In the genomic region with DNA sequence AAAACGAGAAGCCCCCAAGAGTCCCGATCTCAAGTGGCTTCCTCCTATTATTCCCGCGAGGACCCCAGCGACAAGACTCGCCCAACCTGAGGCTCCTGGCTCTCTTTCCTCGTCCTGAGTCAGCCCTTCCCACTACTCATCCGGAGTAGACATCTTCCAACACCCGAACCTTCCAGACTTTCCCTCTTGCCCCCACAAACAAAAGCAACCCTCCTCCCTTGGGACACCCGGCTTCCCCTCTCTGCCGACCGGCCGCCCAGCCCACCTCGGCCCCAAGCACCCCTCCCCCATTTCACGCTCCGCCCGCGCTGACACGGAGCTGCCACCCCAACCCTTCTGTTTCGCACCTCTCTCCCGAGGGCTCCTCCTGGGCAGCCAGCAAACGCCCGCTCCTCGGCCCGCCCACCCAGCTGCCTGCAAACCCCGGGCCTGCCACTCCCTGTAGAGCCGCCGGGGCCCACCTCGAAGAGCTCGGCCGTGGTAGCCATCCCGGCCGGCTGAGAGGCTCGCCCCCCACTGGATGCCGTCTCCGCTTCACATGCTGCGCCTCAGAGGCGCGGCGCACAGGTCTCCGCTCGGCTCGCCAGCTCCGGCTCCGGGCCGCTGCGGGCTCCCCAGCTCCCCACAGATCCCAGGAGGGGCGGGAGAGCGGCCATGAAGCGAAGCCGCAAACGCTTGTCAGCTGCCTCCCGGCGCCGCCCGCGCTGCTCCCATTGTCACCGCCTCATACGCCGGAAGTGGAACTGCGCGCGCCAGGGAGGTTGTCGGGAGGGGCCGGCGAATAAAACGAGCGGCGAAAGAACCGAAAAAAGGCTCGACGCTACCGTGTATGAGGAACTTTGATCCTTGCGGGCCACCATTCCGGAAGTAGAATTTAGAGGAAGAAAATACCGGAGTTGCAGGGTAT, we compare ENCODE assay signal across 8 cellular contexts. TPM values are rescaled to one million over a fixed set of nuclear protein-coding genes. Genes with fewer than 3 reads are reported as not detected.
DNase-seq lines count a peak whose midpoint lies in the region; ATAC-seq and TF ChIP-seq lines count a peak whose summit lies in the region.

A gene with protein sequence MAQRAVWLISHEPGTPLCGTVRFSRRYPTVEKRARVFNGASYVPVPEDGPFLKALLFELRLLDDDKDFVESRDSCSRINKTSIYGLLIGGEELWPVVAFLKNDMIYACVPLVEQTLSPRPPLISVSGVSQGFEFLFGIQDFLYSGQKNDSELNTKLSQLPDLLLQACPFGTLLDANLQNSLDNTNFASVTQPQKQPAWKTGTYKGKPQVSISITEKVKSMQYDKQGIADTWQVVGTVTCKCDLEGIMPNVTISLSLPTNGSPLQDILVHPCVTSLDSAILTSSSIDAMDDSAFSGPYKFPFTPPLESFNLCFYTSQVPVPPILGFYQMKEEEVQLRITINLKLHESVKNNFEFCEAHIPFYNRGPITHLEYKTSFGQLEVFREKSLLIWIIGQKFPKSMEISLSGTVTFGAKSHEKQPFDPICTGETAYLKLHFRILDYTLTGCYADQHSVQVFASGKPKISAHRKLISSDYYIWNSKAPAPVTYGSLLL (plus strand): TSS at position 811 of the 907 bp plus-strand sequence. CDS start 344 bp downstream, outside the sequence.
A gene with protein sequence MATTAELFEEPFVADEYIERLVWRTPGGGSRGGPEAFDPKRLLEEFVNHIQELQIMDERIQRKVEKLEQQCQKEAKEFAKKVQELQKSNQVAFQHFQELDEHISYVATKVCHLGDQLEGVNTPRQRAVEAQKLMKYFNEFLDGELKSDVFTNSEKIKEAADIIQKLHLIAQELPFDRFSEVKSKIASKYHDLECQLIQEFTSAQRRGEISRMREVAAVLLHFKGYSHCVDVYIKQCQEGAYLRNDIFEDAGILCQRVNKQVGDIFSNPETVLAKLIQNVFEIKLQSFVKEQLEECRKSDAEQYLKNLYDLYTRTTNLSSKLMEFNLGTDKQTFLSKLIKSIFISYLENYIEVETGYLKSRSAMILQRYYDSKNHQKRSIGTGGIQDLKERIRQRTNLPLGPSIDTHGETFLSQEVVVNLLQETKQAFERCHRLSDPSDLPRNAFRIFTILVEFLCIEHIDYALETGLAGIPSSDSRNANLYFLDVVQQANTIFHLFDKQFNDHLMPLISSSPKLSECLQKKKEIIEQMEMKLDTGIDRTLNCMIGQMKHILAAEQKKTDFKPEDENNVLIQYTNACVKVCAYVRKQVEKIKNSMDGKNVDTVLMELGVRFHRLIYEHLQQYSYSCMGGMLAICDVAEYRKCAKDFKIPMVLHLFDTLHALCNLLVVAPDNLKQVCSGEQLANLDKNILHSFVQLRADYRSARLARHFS (minus strand): TSS at position 745 of the 907 bp plus-strand sequence. CDS start 257 bp downstream, at position 488.

- H3K9me3 Mint-ChIP-seq in activated naive CD8-positive, alpha-beta T cell treated with anti-CD3 and anti-CD28 coated beads, Interleukin-2, amount 10 ng/mL, durations not matched to agents 7 days and 5 days = no peaks in the 10 kb centered on the region
- H3K9me3 Mint-ChIP-seq in glutamatergic neuron (ENCODE audit: unreplicated experiment) = peaks cover 14% of the 10 kb centered on the region

- peak within 1 kb of the TSS; percentile 94 for H3K9ac ChIP-seq in SU-DHL-6 (ENCODE audit: low read length)

- H3K27me3 Mint-ChIP-seq in activated naive CD8-positive, alpha-beta T cell treated with anti-CD3 and anti-CD28 coated beads, Interleukin-2, amount 10 ng/mL, durations not matched to agents 7 days and 5 days = no peaks in the 10 kb centered on the region
- peaks cover 15% of the 10 kb centered on the region for H3K27me3 Mint-ChIP-seq in glutamatergic neuron (ENCODE audit: unreplicated experiment)

- H3K4me2 ChIP-seq in SU-DHL-6 (ENCODE audit: low read depth, low read length, poor library complexity, severe bottlenecking) (peak within 1 kb of the TSS; percentile 98), osteoblast (ENCODE audit: insufficient read depth, low read length) (peak within 1 kb of the TSS; percentile 94)

- ATAC-seq in HG02678 (IDR thresholded peaks at IDR 0.05; ENCODE audit: unreplicated experiment) (peak; percentile 90), thoracic aorta (ENCODE audit: insufficient number of reproducible peaks, low FRiP score, low read depth) (peak; percentile 78)
- ATAC-seq in activated naive CD8-positive, alpha-beta T cell treated with anti-CD3 and anti-CD28 coated beads, Interleukin-2, amount 10 ng/mL, durations not matched to agents 7 days and 5 days (ENCODE audit: low read depth) = peak; percentile 91

- H4K20me1 ChIP-seq in SU-DHL-6 (ENCODE audit: low read depth, low read length) = no peaks in the 10 kb centered on the region
- peaks cover 7% of the 10 kb centered on the region for H4K20me1 ChIP-seq in osteoblast (ENCODE audit: insufficient read depth, low read length)

- H3K4me1 Mint-ChIP-seq in activated naive CD8-positive, alpha-beta T cell treated with anti-CD3 and anti-CD28 coated beads, Interleukin-2, amount 10 ng/mL, durations not matched to agents 7 days and 5 days = peaks cover 41% of the 10 kb centered on the region
- H3K4me1 Mint-ChIP-seq in glutamatergic neuron (ENCODE audit: low read depth, unreplicated experiment) = peaks cover 27% of the 10 kb centered on the region

- DNase-seq in GM12865 (ENCODE audit: low read depth) (peak; percentile 97), NCI-H128 (lab: John Stamatoyannopoulos, UW; ENCODE audit: unreplicated experiment) (peak; percentile 91), glutamatergic neuron (peak; percentile 94), osteoblast (ENCODE audit: insufficient read length, low spot score, missing footprints) (peak; percentile 94), thoracic aorta (ENCODE audit: low spot score) (peak; percentile 61)
- peak; percentile 91 for DNase-seq in activated naive CD8-positive, alpha-beta T cell treated with anti-CD3 and anti-CD28 coated beads, Interleukin-2, amount 10 ng/mL, durations not matched to agents 7 days and 5 days

- H2AFZ ChIP-seq in SU-DHL-6 (ENCODE audit: low read depth, low read length, severe bottlenecking) (peak within 1 kb of the TSS; percentile 93), osteoblast (ENCODE audit: low read length) (peak within 1 kb of the TSS; percentile 98)

- H3K4me3 Mint-ChIP-seq in activated naive CD8-positive, alpha-beta T cell treated with anti-CD3 and anti-CD28 coated beads, Interleukin-2, amount 10 ng/mL, durations not matched to agents 7 days and 5 days = peak within 1 kb of the TSS; percentile 98
- H3K4me3 Mint-ChIP-seq in glutamatergic neuron (ENCODE audit: unreplicated experiment) = peak within 1 kb of the TSS; percentile 96

- peak within 1 kb of the TSS; percentile 99 for H3K27ac Mint-ChIP-seq in activated naive CD8-positive, alpha-beta T cell treated with anti-CD3 and anti-CD28 coated beads, Interleukin-2, amount 10 ng/mL, durations not matched to agents 7 days and 5 days
- peak within 1 kb of the TSS; percentile 98 for H3K27ac Mint-ChIP-seq in glutamatergic neuron (ENCODE audit: unreplicated experiment)

- peaks cover 11% of the 10 kb centered on the region for H3K36me3 Mint-ChIP-seq in activated naive CD8-positive, alpha-beta T cell treated with anti-CD3 and anti-CD28 coated beads, Interleukin-2, amount 10 ng/mL, durations not matched to agents 7 days and 5 days
- no peaks in the 10 kb centered on the region for H3K36me3 Mint-ChIP-seq in glutamatergic neuron (ENCODE audit: unreplicated experiment)

- peaks cover 22% of the 10 kb centered on the region for H3F3A ChIP-seq in SU-DHL-6 (ENCODE audit: insufficient read depth)

- H3K4me3 ChIP-seq in GM12865 (ENCODE audit: low read depth, low read length) (peak within 1 kb of the TSS; percentile 97), SU-DHL-6 (ENCODE audit: insufficient read depth, low read length, poor library complexity, severe bottlenecking) (peak within 1 kb of the TSS; percentile 97), osteoblast (ENCODE audit: insufficient read depth, low read length) (peak within 1 kb of the TSS; percentile 95), thoracic aorta (peak within 1 kb of the TSS; percentile 98)

- H3K79me2 ChIP-seq in SU-DHL-6 (ENCODE audit: insufficient read depth, low read length) = peaks cover 93% of the 10 kb centered on the region
- peaks cover 97% of the 10 kb centered on the region for H3K79me2 ChIP-seq in osteoblast (ENCODE audit: insufficient read depth, low read length)

- H3K4me1 ChIP-seq in osteoblast (ENCODE audit: insufficient read depth, low read length) = peaks cover 16% of the 10 kb centered on the region
- peaks cover 25 to 26% of the 10 kb centered on the region in 2 donors for H3K4me1 ChIP-seq in thoracic aorta (ENCODE audit: control insufficient read depth in 1 of 2, low read depth in 2 of 2)

- H3K27ac ChIP-seq in SU-DHL-6 (ENCODE audit: low read depth, low read length) (peak within 1 kb of the TSS; percentile 93), osteoblast (ENCODE audit: low read depth, low read length) (peak within 1 kb of the TSS; percentile 95), thoracic aorta (peak within 1 kb of the TSS; percentile 86 to 95)

- H3K27me3 ChIP-seq in SU-DHL-6 (ENCODE audit: low read length) (no peaks in the 10 kb centered on the region), osteoblast (ENCODE audit: insufficient read depth, low read length) (no peaks in the 10 kb centered on the region), thoracic aorta (replicated peaks; ENCODE audit: insufficient read depth) (no peaks in the 10 kb centered on the region)

- H3K9me2 ChIP-seq in SU-DHL-6 (replicated peaks; ENCODE audit: insufficient read depth, low read length) = no peaks in the 10 kb centered on the region

- H3K36me3 ChIP-seq in SU-DHL-6 (ENCODE audit: low read length) (no peaks in the 10 kb centered on the region; the same call in 1 of the 2 replicates), osteoblast (ENCODE audit: insufficient read depth, low read length) (no peaks in the 10 kb centered on the region), thoracic aorta (no peaks in the 10 kb centered on the region)

- POLR2A ChIA-PET in activated naive CD8-positive, alpha-beta T cell treated with anti-CD3 and anti-CD28 coated beads, Interleukin-2, amount 10 ng/mL, durations not matched to agents 7 days and 5 days (lab: Charles Lee) = interaction anchor here (0.5 to 1.9 kb wide), 9 partner anchors 10 to 1159 kb away, joined by 3 to 11 read pairs (median 4); a partner anchor contains a TSS

- TF ChIP-seq CTCF in GM12865 (IDR thresholded peaks at IDR 0.05; ENCODE audit: insufficient read depth, low read depth, low read length, missing control alignments) (peak; percentile 5), SU-DHL-6 (IDR thresholded peaks at IDR 0.05; ENCODE audit: insufficient read depth, low read length, poor library complexity, severe bottlenecking) (no peak), glutamatergic neuron (IDR thresholded peaks at IDR 0.05; ENCODE audit: partially characterized antibody, unreplicated experiment) (peak; percentile 10), osteoblast (IDR thresholded peaks at IDR 0.05; ENCODE audit: extremely low read depth, low read depth, low read length) (no peak), thoracic aorta (IDR thresholded peaks at IDR 0.05) (no peak)

- H3K9me3 ChIP-seq in SU-DHL-6 (ENCODE audit: insufficient read depth, low read length) = no peaks in the 10 kb centered on the region
- no peaks in the 10 kb centered on the region for H3K9me3 ChIP-seq in osteoblast (ENCODE audit: low read depth, low read length)
- no peaks in the 10 kb centered on the region for H3K9me3 ChIP-seq in thoracic aorta

RNA-seq across cellular contexts. Expression of the first gene that starts in this region (rescaled TPM):
- total RNA-seq in activated naive CD8-positive, alpha-beta T cell treated with anti-CD3 and anti-CD28 coated beads, Interleukin-2, amount 10 ng/mL, durations not matched to agents 7 days and 5 days = 10 to 100 TPM; 50.2 to 50.6 TPM
- total RNA-seq in glutamatergic neuron (ENCODE audit: unreplicated experiment) (91.3 TPM), osteoblast (23.5 and 25.0 TPM in 2 replicates), thoracic aorta (10 to 100 TPM; 26.2 to 28.2 TPM)

RNA-seq across cellular contexts. Expression of the second gene that starts in this region (rescaled TPM):
- 10 to 100 TPM; 56.9 to 61.7 TPM for total RNA-seq in activated naive CD8-positive, alpha-beta T cell treated with anti-CD3 and anti-CD28 coated beads, Interleukin-2, amount 10 ng/mL, durations not matched to agents 7 days and 5 days
- total RNA-seq in glutamatergic neuron (ENCODE audit: unreplicated experiment) (170 TPM), osteoblast (78.1 and 80.3 TPM in 2 replicates), thoracic aorta (10 to 100 TPM; 40.3 to 50.3 TPM)

Comparison
In these comparisons a context has a peak if more than half of its experiments do, and no peak if none do; other contexts are left out.
1. Peak in every context shown above with its lines: DNase-seq, ATAC-seq, H3K4me3 ChIP-seq and H3K27ac ChIP-seq.
2. CTCF ChIP-seq: peak in GM12865 (single experiment) and glutamatergic neuron (single experiment); none in SU-DHL-6 (single experiment), osteoblast (single experiment) and thoracic aorta (single experiment).